18 cellular contexts compared by ENCODE assay signal in the genomic region with DNA sequence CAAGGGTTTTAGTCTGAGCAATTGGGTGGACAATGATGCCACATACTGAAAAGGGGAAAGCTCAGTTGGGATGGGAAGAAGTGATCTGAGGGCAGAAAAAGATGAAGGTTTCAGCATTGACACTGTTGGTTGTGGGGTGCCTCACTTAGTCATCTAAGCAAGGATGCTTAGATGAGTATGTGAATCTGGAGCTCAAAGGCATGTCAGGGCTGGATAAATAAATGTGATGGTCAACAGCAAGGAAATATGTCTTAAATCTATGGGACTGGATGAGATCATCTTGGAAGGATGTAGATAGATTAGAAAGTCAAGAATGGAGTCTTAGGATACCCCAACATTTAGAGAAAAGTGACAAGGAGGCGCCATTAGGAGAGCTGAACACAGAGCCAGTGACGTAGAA.
A peak's percentile ranks its signal among the peaks of the same experiment; 100 is the strongest.
DNase-seq lines count a peak whose midpoint lies in the region; ATAC-seq and TF ChIP-seq lines count a peak whose summit lies in the region.
"Had no signal": no experiment of that assay in that cellular context is flagged by ENCODE, and none has a peak within 500 bp of the region (broad histone marks: within the 10 kb centered on the region; RNA-seq: fewer than 3 reads in every experiment).

No MANE protein-coding gene starts in this region.

- POLR2A ChIA-PET in PC-9 (lab: Charles Lee; ENCODE audit: unreplicated experiment) = no interaction called here

- H3K4me1 ChIP-seq in left ventricle myocardium inferior (peaks cover 22% of the 10 kb centered on the region), heart right ventricle (peaks cover 0 to 22% (median 11%) of the 10 kb centered on the region in 9 donors), PC-9 (replicated peaks; ENCODE audit: insufficient read depth) (peaks cover 38% of the 10 kb centered on the region), neuronal stem cell (ENCODE audit: control insufficient read depth in 2 of 2, insufficient read depth in 1 of 2, low read depth in 1 of 2, low read length in 2 of 2) (peaks cover 8 to 20% of the 10 kb centered on the region in 2 donors)

- no peaks in the 10 kb centered on the region for H3K9me3 ChIP-seq in left ventricle myocardium inferior (replicated peaks)
- no peaks in the 10 kb centered on the region for H3K9me3 ChIP-seq in heart right ventricle
- H3K9me3 ChIP-seq in PC-9 (ENCODE audit: insufficient read depth, low read depth) = no peaks in the 10 kb centered on the region
- peaks cover 2 to 3% of the 10 kb centered on the region in 2 donors for H3K9me3 ChIP-seq in neuronal stem cell (replicated peaks in 1 of 2; ENCODE audit: control insufficient read depth in 2 of 2, insufficient read depth in 1 of 2, low read depth in 1 of 2, low read length in 2 of 2)

- no peak overlapping the region for H3K4ac ChIP-seq in neuronal stem cell (ENCODE audit: low read length)

- no peak overlapping the region for H4K8ac ChIP-seq in neuronal stem cell (ENCODE audit: low read depth, low read length)

- H3K4me2 ChIP-seq in PC-9 (no peak overlapping the region), neuronal stem cell (ENCODE audit: insufficient read depth, low read length, poor library complexity, severe bottlenecking) (no peak overlapping the region)
- H3K4me2 ChIP-seq: BLaER1 treated with 17β-estradiol and CSF1 and Interleukin-3, amounts not matched to agents 10 nM and 100 nM had no signal

- WGBS in heart right ventricle, 2 donors = 96 to 97% methylated on average over 2 of the region's 2 CpGs
- no CpG with 5 or more reads among the region's 2 CpGs for WGBS in neuronal stem cell (ENCODE audit: extremely low coverage in 2 of 2, insufficient read length in 2 of 2, insufficient replicate concordance in 1 of 2), 2 donors

- TF ChIP-seq CTCF in left ventricle myocardium inferior (IDR thresholded peaks at IDR 0.05; ENCODE audit: borderline replicate concordance) (no peak), heart right ventricle (IDR thresholded peaks at IDR 0.05) (no peak), PC-9 (conservative IDR thresholded peaks at IDR 0.05) (no peak), epithelial cell of esophagus (IDR thresholded peaks at IDR 0.05; ENCODE audit: insufficient read depth, low read depth, low read length, missing control alignments) (no peak)

- no peak overlapping the region for H2BK15ac ChIP-seq in neuronal stem cell (ENCODE audit: low read length)

- H3K36me3 ChIP-seq in left ventricle myocardium inferior (no peaks in the 10 kb centered on the region), heart right ventricle (no peaks in the 10 kb centered on the region), PC-9 (ENCODE audit: low read depth) (no peaks in the 10 kb centered on the region), neuronal stem cell (replicated peaks in 1 of 2; ENCODE audit: control insufficient read depth in 2 of 2, insufficient read depth in 2 of 2, low read length in 2 of 2) (no peaks in the 10 kb centered on the region)
- H3K36me3 ChIP-seq: BLaER1 treated with 17β-estradiol and CSF1 and Interleukin-3, amounts not matched to agents 10 nM and 100 nM had no signal

- H2BK5ac ChIP-seq in neuronal stem cell (ENCODE audit: low read length) = peak overlapping the region; percentile 45

- H3K27ac ChIP-seq in left ventricle myocardium inferior (replicated peaks) = peak overlapping the region; percentile 87
- no peak overlapping the region for H3K27ac ChIP-seq in heart right ventricle
- H3K27ac ChIP-seq in PC-9 = peak overlapping the region; percentile 83; the same call in 1 of the 2 replicates
- no peak overlapping the region for H3K27ac ChIP-seq in neuronal stem cell (replicated peaks; ENCODE audit: low read length)
- H3K27ac ChIP-seq: BLaER1 treated with 17β-estradiol and CSF1 and Interleukin-3, amounts not matched to agents 10 nM and 100 nM had no signal

- no peaks in the 10 kb centered on the region for H3K79me1 ChIP-seq in neuronal stem cell (ENCODE audit: low read depth, low read length)

- no peak overlapping the region for H2AFZ ChIP-seq in PC-9
- H2AFZ ChIP-seq in neuronal stem cell (ENCODE audit: low read length) = no peak overlapping the region

- CTCF ChIA-PET in PC-9 (lab: Charles Lee) = no interaction called here

- H3K14ac ChIP-seq in neuronal stem cell (ENCODE audit: low read length) = no peak overlapping the region

- H3K9ac ChIP-seq in neuronal stem cell (ENCODE audit: low read depth, low read length, poor library complexity) = no peak overlapping the region
- H3K9ac ChIP-seq: BLaER1 treated with 17β-estradiol and CSF1 and Interleukin-3, amounts not matched to agents 10 nM and 100 nM had no signal

- no peak overlapping the region for H2AK5ac ChIP-seq in neuronal stem cell (ENCODE audit: low read depth, low read length)

- BruUV-seq in PC-9 (replicated peaks; lab: Mats Ljungman, UMichigan) = no TSS peak

- H3K79me2 ChIP-seq in PC-9 (ENCODE audit: low read depth) = no peaks in the 10 kb centered on the region

- H3F3A ChIP-seq in PC-9 (ENCODE audit: insufficient read depth, low read depth) = peaks cover 28% of the 10 kb centered on the region

- H2BK12ac ChIP-seq in neuronal stem cell (ENCODE audit: low read length) = no peak overlapping the region

- H3K18ac ChIP-seq in neuronal stem cell (ENCODE audit: low read length) = no peak overlapping the region

- H2BK120ac ChIP-seq in neuronal stem cell (ENCODE audit: low read depth, low read length) = no peak overlapping the region

- H3K9me2 ChIP-seq in PC-9 (ENCODE audit: insufficient read depth) = no peaks in the 10 kb centered on the region

- DNase-seq in left ventricle myocardium inferior = no peak
- DNase-seq in heart right ventricle = no peak
- DNase-seq in PC-9 = no peak
- DNase-seq in epithelial cell of esophagus (ENCODE audit: low read depth) = peak; percentile 51
- no peak for DNase-seq in neuronal stem cell (ENCODE audit: low spot score)
- no peak for DNase-seq in activated CD4-positive, alpha-beta T cell treated with anti-CD3 and anti-CD28 coated beads for 48 hours
- DNase-seq in NCI-H128 (lab: John Stamatoyannopoulos, UW; ENCODE audit: unreplicated experiment) = no peak
- no peak for DNase-seq in activated CD4-positive, alpha-beta T cell treated with anti-CD3 and anti-CD28 coated beads, Interleukin-2, amount 50 U/mL, for 1 hour
- DNase-seq: 8988T; CD8-positive, alpha-beta memory T cell; COR-L47; DMS 273 treated with DMSO at 0.1 percent for 48 hours; DMS53; DND-41; GDM1; GOT3; H9 had no signal

- H4K91ac ChIP-seq in neuronal stem cell (ENCODE audit: low read depth, low read length, poor library complexity) = no peak overlapping the region

- H3K4me3 ChIP-seq in left ventricle myocardium inferior (no peak overlapping the region), heart right ventricle (no peak overlapping the region), PC-9 (no peak overlapping the region), epithelial cell of esophagus (ENCODE audit: low read length) (no peak overlapping the region), neuronal stem cell (ENCODE audit: low read length in 2 of 2) (no peak overlapping the region)
- H3K4me3 ChIP-seq: BLaER1 treated with 17β-estradiol and CSF1 and Interleukin-3, amounts not matched to agents 10 nM and 100 nM had no signal

- no peaks in the 10 kb centered on the region for H4K20me1 ChIP-seq in PC-9 (ENCODE audit: insufficient read depth)
- H4K20me1 ChIP-seq: BLaER1 treated with 17β-estradiol and CSF1 and Interleukin-3, amounts not matched to agents 10 nM and 100 nM had no signal

- intact Hi-C loops in left ventricle myocardium inferior (cut with micrococcal nuclease) = no loop called here
- intact Hi-C loops in heart right ventricle (cut with DNase I) = no loop called here
- intact Hi-C loops in PC-9 (cut with micrococcal nuclease; ENCODE audit: unreplicated experiment) = loop anchor here (2.0 kb wide), 2 partner anchors 117 to 239 kb away; no protein-coding TSS in a partner anchor

- H3K27me3 ChIP-seq in left ventricle myocardium inferior (ENCODE audit: low read depth) (no peaks in the 10 kb centered on the region), heart right ventricle (no peaks in the 10 kb centered on the region), PC-9 (ENCODE audit: insufficient read depth, low read depth) (no peaks in the 10 kb centered on the region), neuronal stem cell (ENCODE audit: control insufficient read depth in 3 of 3, insufficient read depth in 3 of 3, low read depth in 1 of 3, low read length in 3 of 3) (no peaks in the 10 kb centered on the region)
- H3K27me3 ChIP-seq: BLaER1 treated with 17β-estradiol and CSF1 and Interleukin-3, amounts not matched to agents 10 nM and 100 nM had no signal

- ATAC-seq in heart right ventricle = no peak

- no peak overlapping the region for H3K23ac ChIP-seq in neuronal stem cell (ENCODE audit: low read depth, low read length, poor library complexity)

Comparison
In these comparisons a context has a peak if more than half of its experiments do, and no peak if none do; other contexts are left out.
1. H3K27ac ChIP-seq: peak in left ventricle myocardium inferior (single experiment) and PC-9 (single experiment); none in heart right ventricle (0 of 10) and neuronal stem cell (single experiment).